In genomic region chr6:94639564-94639963, GRCh38 we compare ENCODE assay signal across 11 cellular contexts.
"Had no signal": no experiment of that assay in that cellular context is flagged by ENCODE, and none has a peak within 500 bp of the region (broad histone marks: within the 10 kb centered on the region; RNA-seq: fewer than 3 reads in every experiment).

No MANE protein-coding gene starts in this region.

- H3K9ac ChIP-seq: GM23248 had no signal

- DNase-seq: GM23248, GOT3, H7, H9, HCEC 1CT, HFFc6 had no signal

- H3K4me3 ChIP-seq: GM23248, GM23338, HAP-1 had no signal

- H3K9me3 ChIP-seq: HAP-1 had no signal

- FAIRE-seq: H1, H54 had no signal

- H3K36me3 ChIP-seq: HAP-1 had no signal

- H3K27ac ChIP-seq: GM23248 had no signal

- ATAC-seq: GM23338, HCT116 had no signal
